28 cellular contexts compared by ENCODE assay signal in genomic region chr11:134973801-134974200, GRCh38.
"Had no signal": no experiment of that assay in that cellular context is flagged by ENCODE, and none has a peak within 500 bp of the region (broad histone marks: within the 10 kb centered on the region; RNA-seq: fewer than 3 reads in every experiment).

No MANE protein-coding gene starts in this region.

- H3K36me3 Mint-ChIP-seq: stimulated activated effector memory CD8-positive, alpha-beta T cell treated with anti-CD3 and anti-CD28 coated beads, Interleukin-12 subunit alpha, Interleukin-12 subunit beta, amount 100 ng/mL, for 72 hours; stimulated activated memory B cell treated with anti-CD40 and anti-IgM and Interleukin-4, amounts not matched to agents 10 μg/mL and 1 μg/mL and 100 μg/mL, for 72 hours; stimulated activated naive B cell treated with anti-CD40 and anti-IgM and Interleukin-4, amounts not matched to agents 10 μg/mL and 1 μg/mL and 100 μg/mL, for 72 hours; type B pancreatic cell had no signal

- H3K36me3 ChIP-seq: stomach, suprapubic skin, thoracic aorta, thyroid gland, tibial artery, tibial nerve, transverse colon, upper lobe of left lung, upper lobe of right lung, uterus, vagina had no signal

- H3K27ac ChIP-seq: stomach, suprapubic skin, testis, thoracic aorta, thyroid gland, tibial artery, tibial nerve, transverse colon, upper lobe of left lung, upper lobe of right lung, uterus, vagina had no signal

- H3K4me1 Mint-ChIP-seq: stimulated activated effector memory CD8-positive, alpha-beta T cell treated with anti-CD3 and anti-CD28 coated beads, Interleukin-12 subunit alpha, Interleukin-12 subunit beta, amount 100 ng/mL, for 72 hours; stimulated activated memory B cell treated with anti-CD40 and anti-IgM and Interleukin-4, amounts not matched to agents 10 μg/mL and 1 μg/mL and 100 μg/mL, for 72 hours; stimulated activated naive B cell treated with anti-CD40 and anti-IgM and Interleukin-4, amounts not matched to agents 10 μg/mL and 1 μg/mL and 100 μg/mL, for 72 hours; stimulated activated naive CD8-positive, alpha-beta T cell treated with anti-CD3 and anti-CD28 coated beads, Interleukin-15, amount 100 ng/mL, for 72 hours had no signal

- H3K4me1 ChIP-seq: stomach, suprapubic skin, testis, thyroid gland, tibial artery, tibial nerve, transverse colon, upper lobe of left lung, upper lobe of right lung, uterus, vagina had no signal

- H3K4me3 Mint-ChIP-seq: stimulated activated effector memory CD8-positive, alpha-beta T cell treated with anti-CD3 and anti-CD28 coated beads, Interleukin-12 subunit alpha, Interleukin-12 subunit beta, amount 100 ng/mL, for 72 hours; stimulated activated memory B cell treated with anti-CD40 and anti-IgM and Interleukin-4, amounts not matched to agents 10 μg/mL and 1 μg/mL and 100 μg/mL, for 72 hours; stimulated activated naive B cell treated with anti-CD40 and anti-IgM and Interleukin-4, amounts not matched to agents 10 μg/mL and 1 μg/mL and 100 μg/mL, for 72 hours; stimulated activated naive CD8-positive, alpha-beta T cell treated with anti-CD3 and anti-CD28 coated beads, Interleukin-15, amount 100 ng/mL, for 72 hours; stimulated activated naive CD8-positive, alpha-beta T cell treated with anti-CD3 and anti-CD28 coated beads, Interleukin-15, Interleukin-2, amounts not matched to agents 100 ng/mL and 50 ng/mL, for 24 hours; type B pancreatic cell had no signal

- H3K27me3 ChIP-seq: testis, thyroid gland, tibial artery, tibial nerve, transverse colon, upper lobe of left lung, upper lobe of right lung, uterus, vagina had no signal

- H3K27me3 Mint-ChIP-seq: stimulated activated memory B cell treated with anti-CD40 and anti-IgM and Interleukin-4, amounts not matched to agents 10 μg/mL and 1 μg/mL and 100 μg/mL, for 72 hours; stimulated activated naive B cell treated with anti-CD40 and anti-IgM and Interleukin-4, amounts not matched to agents 10 μg/mL and 1 μg/mL and 100 μg/mL, for 72 hours; stimulated activated naive CD8-positive, alpha-beta T cell treated with anti-CD3 and anti-CD28 coated beads, Interleukin-15, amount 100 ng/mL, for 72 hours had no signal

- H3K9me3 ChIP-seq: stomach, suprapubic skin, testis, thoracic aorta, thyroid gland, tibial artery, tibial nerve, transverse colon, upper lobe of left lung, upper lobe of right lung, uterus, vagina had no signal

- H3K4me3 ChIP-seq: stomach, suprapubic skin, testis, thoracic aorta, thyroid gland, tibial artery, tibial nerve, transverse colon, upper lobe of left lung, upper lobe of right lung, uterus, vagina had no signal

- H3K27ac Mint-ChIP-seq: stimulated activated effector memory CD8-positive, alpha-beta T cell treated with anti-CD3 and anti-CD28 coated beads, Interleukin-12 subunit alpha, Interleukin-12 subunit beta, amount 100 ng/mL, for 72 hours; stimulated activated memory B cell treated with anti-CD40 and anti-IgM and Interleukin-4, amounts not matched to agents 10 μg/mL and 1 μg/mL and 100 μg/mL, for 72 hours; stimulated activated naive B cell treated with anti-CD40 and anti-IgM and Interleukin-4, amounts not matched to agents 10 μg/mL and 1 μg/mL and 100 μg/mL, for 72 hours; stimulated activated naive CD8-positive, alpha-beta T cell treated with anti-CD3 and anti-CD28 coated beads, Interleukin-15, amount 100 ng/mL, for 72 hours; stimulated activated naive CD8-positive, alpha-beta T cell treated with anti-CD3 and anti-CD28 coated beads, Interleukin-15, Interleukin-2, amounts not matched to agents 100 ng/mL and 50 ng/mL, for 24 hours; type B pancreatic cell had no signal

- DNase-seq: stimulated activated CD4-positive, alpha-beta T cell treated with anti-CD3 and anti-CD28 coated beads, Interleukin-2, amount 100 ng/mL, for 48 hours; stimulated activated CD4-positive, alpha-beta T cell treated with anti-CD3 and anti-CD28 coated beads, Interleukin-4, amount 100 ng/mL, for 1 hour; stimulated activated CD4-positive, alpha-beta T cell treated with anti-CD3 and anti-CD28 coated beads, Interleukin-4, amount 100 ng/mL, for 24 hours; stimulated activated CD4-positive, alpha-beta T cell treated with anti-CD3 and anti-CD28 coated beads, Interleukin-4, amount 100 ng/mL, for 4 hours; stimulated activated CD8-positive, alpha-beta memory T cell treated with anti-CD3 and anti-CD28 coated beads, Interleukin-4, amount 100 ng/mL, for 48 hours; stimulated activated naive B cell treated with anti-CD40 and anti-IgM and Interleukin-4, amounts not matched to agents 10 μg/mL and 1 μg/mL and 100 μg/mL, for 72 hours; stimulated activated naive CD4-positive, alpha-beta T cell; stimulated activated naive CD4-positive, alpha-beta T cell treated with Interleukin-2 at 50 U/mL for 16 hours; stimulated activated naive CD8-positive, alpha-beta T cell treated with anti-CD3 and anti-CD28 coated beads, Interleukin-15, amount 100 ng/mL, for 72 hours; stimulated activated naive CD8-positive, alpha-beta T cell treated with anti-CD3 and anti-CD28 coated beads, Interleukin-15, Interleukin-2, amounts not matched to agents 100 U/mL and 50 U/mL, for 24 hours; stomach; substantia nigra; testis; thyroid gland; tibial artery; transverse colon; trophoblast cell; upper lobe of left lung; upper lobe of right lung; uterus had no signal

- ATAC-seq: stimulated activated effector memory CD8-positive, alpha-beta T cell treated with anti-CD3 and anti-CD28 coated beads, Interleukin-12 subunit alpha, Interleukin-12 subunit beta, amount 100 ng/mL, for 72 hours; stimulated activated memory B cell treated with anti-CD40 and anti-IgM and Interleukin-4, amounts not matched to agents 10 μg/mL and 1 μg/mL and 100 μg/mL, for 72 hours; stimulated activated naive B cell treated with anti-CD40 and anti-IgM and Interleukin-4, amounts not matched to agents 10 μg/mL and 1 μg/mL and 100 μg/mL, for 72 hours; stimulated activated naive CD8-positive, alpha-beta T cell treated with anti-CD3 and anti-CD28 coated beads, Interleukin-15, amount 100 ng/mL, for 72 hours; stimulated activated naive CD8-positive, alpha-beta T cell treated with anti-CD3 and anti-CD28 coated beads, Interleukin-15, Interleukin-2, amounts not matched to agents 100 U/mL and 50 U/mL, for 24 hours; upper lobe of right lung had no signal

- H3K9me3 Mint-ChIP-seq: stimulated activated effector memory CD8-positive, alpha-beta T cell treated with anti-CD3 and anti-CD28 coated beads, Interleukin-12 subunit alpha, Interleukin-12 subunit beta, amount 100 ng/mL, for 72 hours; stimulated activated naive CD8-positive, alpha-beta T cell treated with anti-CD3 and anti-CD28 coated beads, Interleukin-15, amount 100 ng/mL, for 72 hours; stimulated activated naive CD8-positive, alpha-beta T cell treated with anti-CD3 and anti-CD28 coated beads, Interleukin-15, Interleukin-2, amounts not matched to agents 100 ng/mL and 50 ng/mL, for 24 hours; type B pancreatic cell had no signal
